ENCODE assay signal across 1 cellular context in the genomic region with DNA sequence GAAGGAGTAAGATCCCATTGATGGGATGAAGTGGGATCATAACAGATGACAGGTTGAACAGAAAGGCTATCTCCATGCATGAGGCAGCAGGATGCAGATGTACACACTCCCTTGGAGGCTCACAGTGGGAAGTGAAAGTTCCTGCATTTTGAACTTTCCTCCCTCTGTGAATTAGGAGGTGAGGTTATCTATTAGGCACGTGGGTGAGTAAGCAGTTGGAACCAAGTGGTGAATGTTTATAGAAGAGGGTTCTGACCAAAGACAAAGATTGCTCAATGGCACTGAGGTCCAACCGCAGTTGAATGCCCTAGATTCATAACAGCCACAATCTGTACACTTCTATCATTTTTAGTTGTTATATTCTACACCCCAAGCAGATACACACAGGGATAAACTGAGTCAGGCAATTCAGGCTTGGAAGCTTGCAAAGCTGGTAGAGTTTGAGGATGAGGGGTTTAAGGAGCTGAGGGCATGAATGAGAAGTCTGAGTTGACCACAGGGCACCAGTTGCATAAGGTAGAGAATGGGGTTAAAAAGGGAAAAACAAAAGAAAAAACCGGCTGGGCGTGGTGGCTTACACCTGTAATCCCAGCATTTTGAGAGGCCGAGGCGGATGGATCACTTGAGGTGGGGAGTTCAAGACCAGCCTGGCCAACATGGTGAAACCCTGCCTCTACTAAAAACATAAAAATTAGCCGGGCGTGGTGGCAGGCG.
TF ChIP-seq lines count a peak whose summit lies in the region.

No MANE protein-coding gene starts in this region.

TF ChIP-seq in liver, 16 proteins besides CTCF, POLR2A, EP300 and RAD21 (continued from another document):
- TF ChIP-seq, protein P1, sequence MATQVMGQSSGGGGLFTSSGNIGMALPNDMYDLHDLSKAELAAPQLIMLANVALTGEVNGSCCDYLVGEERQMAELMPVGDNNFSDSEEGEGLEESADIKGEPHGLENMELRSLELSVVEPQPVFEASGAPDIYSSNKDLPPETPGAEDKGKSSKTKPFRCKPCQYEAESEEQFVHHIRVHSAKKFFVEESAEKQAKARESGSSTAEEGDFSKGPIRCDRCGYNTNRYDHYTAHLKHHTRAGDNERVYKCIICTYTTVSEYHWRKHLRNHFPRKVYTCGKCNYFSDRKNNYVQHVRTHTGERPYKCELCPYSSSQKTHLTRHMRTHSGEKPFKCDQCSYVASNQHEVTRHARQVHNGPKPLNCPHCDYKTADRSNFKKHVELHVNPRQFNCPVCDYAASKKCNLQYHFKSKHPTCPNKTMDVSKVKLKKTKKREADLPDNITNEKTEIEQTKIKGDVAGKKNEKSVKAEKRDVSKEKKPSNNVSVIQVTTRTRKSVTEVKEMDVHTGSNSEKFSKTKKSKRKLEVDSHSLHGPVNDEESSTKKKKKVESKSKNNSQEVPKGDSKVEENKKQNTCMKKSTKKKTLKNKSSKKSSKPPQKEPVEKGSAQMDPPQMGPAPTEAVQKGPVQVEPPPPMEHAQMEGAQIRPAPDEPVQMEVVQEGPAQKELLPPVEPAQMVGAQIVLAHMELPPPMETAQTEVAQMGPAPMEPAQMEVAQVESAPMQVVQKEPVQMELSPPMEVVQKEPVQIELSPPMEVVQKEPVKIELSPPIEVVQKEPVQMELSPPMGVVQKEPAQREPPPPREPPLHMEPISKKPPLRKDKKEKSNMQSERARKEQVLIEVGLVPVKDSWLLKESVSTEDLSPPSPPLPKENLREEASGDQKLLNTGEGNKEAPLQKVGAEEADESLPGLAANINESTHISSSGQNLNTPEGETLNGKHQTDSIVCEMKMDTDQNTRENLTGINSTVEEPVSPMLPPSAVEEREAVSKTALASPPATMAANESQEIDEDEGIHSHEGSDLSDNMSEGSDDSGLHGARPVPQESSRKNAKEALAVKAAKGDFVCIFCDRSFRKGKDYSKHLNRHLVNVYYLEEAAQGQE (IDR thresholded peaks at IDR 0.05), result peak; percentile 64
- TF ChIP-seq TAF1 (conservative IDR thresholded peaks at IDR 0.05), result no peak
- peak; percentile 28 to 88 for TF ChIP-seq JUND (IDR thresholded peaks at IDR 0.05)
- TF ChIP-seq, protein P2, sequence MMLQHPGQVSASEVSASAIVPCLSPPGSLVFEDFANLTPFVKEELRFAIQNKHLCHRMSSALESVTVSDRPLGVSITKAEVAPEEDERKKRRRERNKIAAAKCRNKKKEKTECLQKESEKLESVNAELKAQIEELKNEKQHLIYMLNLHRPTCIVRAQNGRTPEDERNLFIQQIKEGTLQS (IDR thresholded peaks at IDR 0.05), result no peak
- TF ChIP-seq FOXA1 (IDR thresholded peaks at IDR 0.05), result no peak
- TF ChIP-seq ZBTB33 (IDR thresholded peaks at IDR 0.05), result peak; percentile 88
